ENCODE assay signal across 14 cellular contexts in the genomic region with DNA sequence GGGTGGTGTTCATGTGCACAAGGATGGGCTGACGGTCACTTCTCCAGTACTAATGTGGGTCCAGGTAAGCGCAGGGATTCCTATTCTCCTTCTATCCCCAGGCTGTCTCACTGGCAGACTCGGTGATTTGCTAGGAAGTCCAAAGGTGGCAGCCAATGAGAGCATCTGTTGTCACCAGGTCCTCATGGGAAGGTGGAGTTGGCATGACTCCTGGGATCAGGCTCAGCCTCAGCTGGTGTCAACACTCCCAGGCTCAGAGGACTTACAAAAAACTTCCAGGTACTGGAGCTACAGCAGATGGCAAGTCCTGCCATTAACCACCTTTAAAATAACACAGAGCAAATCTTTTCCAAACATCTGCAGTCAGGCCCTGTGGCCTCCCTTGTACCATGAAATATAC. TPM values are rescaled to one million over a fixed set of nuclear protein-coding genes. Genes with fewer than 3 reads are reported as not detected.
DNase-seq lines count a peak whose midpoint lies in the region; ATAC-seq and TF ChIP-seq lines count a peak whose summit lies in the region.
"Had no signal": no experiment of that assay in that cellular context is flagged by ENCODE, and none has a peak within 500 bp of the region (broad histone marks: within the 10 kb centered on the region; RNA-seq: fewer than 3 reads in every experiment).

No MANE protein-coding gene starts in this region.

- H3K27me3 Mint-ChIP-seq in neural crest cell (ENCODE audit: low read depth), result no peaks in the 10 kb centered on the region
- H3K27me3 Mint-ChIP-seq: B cell had no signal

- H3K4me3 Mint-ChIP-seq in neural crest cell, result no peak overlapping the region
- H3K4me3 Mint-ChIP-seq: B cell; CD8-positive, alpha-beta T cell had no signal

- no peaks in the 10 kb centered on the region for H3K9me3 Mint-ChIP-seq in neural crest cell
- H3K9me3 Mint-ChIP-seq: CD8-positive, alpha-beta T cell had no signal

- peak overlapping the region; percentile 93 for H3K27ac Mint-ChIP-seq in neural crest cell (ENCODE audit: unreplicated experiment)
- H3K27ac Mint-ChIP-seq: B cell; CD8-positive, alpha-beta T cell had no signal

- TF ChIP-seq CTCF in right atrium auricular region (IDR thresholded peaks at IDR 0.05), result no peak
- TF ChIP-seq CTCF in neural crest cell (conservative IDR thresholded peaks at IDR 0.05), result no peak

- H3K27ac ChIP-seq in right atrium auricular region, result no peak overlapping the region
- H3K27ac ChIP-seq: BLaER1 treated with 17β-estradiol and CSF1 and Interleukin-3, amounts not matched to agents 10 nM and 100 nM; GM23248; HL-60 had no signal

- H3K36me3 Mint-ChIP-seq in neural crest cell (ENCODE audit: low read depth), result peaks cover 13% of the 10 kb centered on the region

- ATAC-seq in Right ventricle myocardium superior (ENCODE audit: poor library complexity), result peak; percentile 27
- ATAC-seq: CD8-positive, alpha-beta T cell had no signal

- no peaks in the 10 kb centered on the region for H3K4me1 Mint-ChIP-seq in neural crest cell
- H3K4me1 Mint-ChIP-seq: B cell had no signal

- H3K36me3 ChIP-seq in right atrium auricular region, result no peaks in the 10 kb centered on the region

- H3K27me3 ChIP-seq in right atrium auricular region, result no peaks in the 10 kb centered on the region
- H3K27me3 ChIP-seq: BLaER1 treated with 17β-estradiol and CSF1 and Interleukin-3, amounts not matched to agents 10 nM and 100 nM had no signal

- no peaks in the 10 kb centered on the region for H3K4me1 ChIP-seq in right atrium auricular region
- H3K4me1 ChIP-seq: BLaER1 treated with 17β-estradiol and CSF1 and Interleukin-3, amounts not matched to agents 10 nM and 100 nM; HAP-1 had no signal

- intact Hi-C loops in Right ventricle myocardium superior (cut with DNase I), result no loop called here

- DNase-seq in Right ventricle myocardium superior (no peak), right atrium auricular region (ENCODE audit: low spot score) (no peak), NCI-H2171 (lab: John Stamatoyannopoulos, UW) (peak; percentile 54), neural crest cell (ENCODE audit: low read depth, low spot score) (no peak), T-helper 9 cell (no peak), RKO (ENCODE audit: low spot score) (no peak)
- DNase-seq: Calu3; CD8-positive, alpha-beta T cell; GM23248; IMR-90 had no signal

- H3K4me3 ChIP-seq in right atrium auricular region, result no peak overlapping the region
- H3K4me3 ChIP-seq: BLaER1 treated with 17β-estradiol and CSF1 and Interleukin-3, amounts not matched to agents 10 nM and 100 nM; GM23248; HAP-1 had no signal

- H3K9me3 ChIP-seq in right atrium auricular region, result no peaks in the 10 kb centered on the region
- H3K9me3 ChIP-seq: HAP-1 had no signal

RNA-seq across cellular contexts. Expression of gene XYLB, which starts 13.8 kb away (rescaled TPM):
- 1.5 TPM for total RNA-seq in Right ventricle myocardium superior
- total RNA-seq in right atrium auricular region, result under 1 TPM; 0.70 to 0.79 TPM
- total RNA-seq in neural crest cell, result 10.1 and 12.0 TPM in 2 replicates
